ENCODE assay signal across 11 cellular contexts in genomic region chr20:57749131-57749690, GRCh38. TPM values are rescaled to one million over a fixed set of nuclear protein-coding genes. Genes with fewer than 3 reads are reported as not detected.
DNase-seq lines count a peak whose midpoint lies in the region; ATAC-seq, FAIRE-seq and TF ChIP-seq lines count a peak whose summit lies in the region.
"Had no signal": no experiment of that assay in that cellular context is flagged by ENCODE, and none has a peak within 500 bp of the region (broad histone marks: within the 10 kb centered on the region; RNA-seq: fewer than 3 reads in every experiment).

No MANE protein-coding gene starts in this region.

- peaks cover 13% of the 10 kb centered on the region for H3K4me1 Mint-ChIP-seq in activated T-cell treated with anti-CD3 and anti-CD28 coated beads, Interleukin-2, amount 50 U/mL, for 4 hours (ENCODE audit: low read depth)
- H3K4me1 Mint-ChIP-seq in memory B cell, result peaks cover 8% of the 10 kb centered on the region

- TF ChIP-seq CTCF in breast epithelium (IDR thresholded peaks at IDR 0.05) (no peak), transverse colon (IDR thresholded peaks at IDR 0.05) (no peak)

- no peak for DNase-seq in activated T-cell treated with anti-CD3 and anti-CD28 coated beads, Interleukin-2, amount 50 U/mL, for 4 hours
- DNase-seq in activated T-cell treated with anti-CD3 and anti-CD28 coated beads, Interleukin-2, amount 50 U/mL, for 48 hours, result no peak
- DNase-seq in breast epithelium (ENCODE audit: low spot score in 2 of 2) (no peak), memory B cell (ENCODE audit: low spot score in 2 of 2) (no peak), transverse colon (no peak), glomerular visceral epithelial cell (ENCODE audit: extremely low spot score) (no peak), HTR-8/SVneo (ENCODE audit: insufficient read length, low spot score) (no peak)

- no peak for TF ChIP-seq EP300 in transverse colon (IDR thresholded peaks at IDR 0.05; ENCODE audit: low read depth)

- peak overlapping the region; percentile 70 for H3K4me3 Mint-ChIP-seq in activated T-cell treated with anti-CD3 and anti-CD28 coated beads, Interleukin-2, amount 50 U/mL, for 4 hours
- peak overlapping the region; percentile 80 for H3K4me3 Mint-ChIP-seq in memory B cell

- H3K27ac ChIP-seq in breast epithelium, result peak overlapping the region; percentile 48 to 56
- peak overlapping the region; percentile 60 to 72 (median 68) for H3K27ac ChIP-seq in transverse colon

- no peak for FAIRE-seq in HTR-8/SVneo (lab: Jason Lieb, UNC)

- ATAC-seq in activated T-cell treated with anti-CD3 and anti-CD28 coated beads, Interleukin-2, amount 50 U/mL, for 4 hours, result peak; percentile 22 to 49
- ATAC-seq in memory B cell (ENCODE audit: low read depth), result peak; percentile 36
- ATAC-seq in GM18519 (IDR thresholded peaks at IDR 0.05; ENCODE audit: low FRiP score, unreplicated experiment), result no peak

- H3K27ac Mint-ChIP-seq in memory B cell, result no peak overlapping the region

- 25 to 30% methylated on average over 4 to 13 of the region's 13 CpGs for WGBS in transverse colon (ENCODE audit: low coverage in 1 of 2), 2 donors

- H3K9me3 Mint-ChIP-seq in activated T-cell treated with anti-CD3 and anti-CD28 coated beads, Interleukin-2, amount 50 U/mL, for 4 hours, result no peaks in the 10 kb centered on the region
- H3K9me3 Mint-ChIP-seq in memory B cell, result no peaks in the 10 kb centered on the region
- H3K9me3 Mint-ChIP-seq: activated naive CD4-positive, alpha-beta T cell treated with anti-CD3 and anti-CD28 coated beads, Interleukin-2, amount 50 U/mL, for 72 hours; mesothelial cell of epicardium had no signal

- H3K36me3 Mint-ChIP-seq in activated T-cell treated with anti-CD3 and anti-CD28 coated beads, Interleukin-2, amount 50 U/mL, for 4 hours (ENCODE audit: insufficient read depth), result no peaks in the 10 kb centered on the region
- H3K36me3 Mint-ChIP-seq in memory B cell, result no peaks in the 10 kb centered on the region
- H3K36me3 Mint-ChIP-seq: activated naive CD4-positive, alpha-beta T cell treated with anti-CD3 and anti-CD28 coated beads, Interleukin-2, amount 50 U/mL, for 72 hours; mesothelial cell of epicardium had no signal

- in situ Hi-C loops in transverse colon (cut with MboI; ENCODE audit: low pct_ligation_motif_present in 1 of 4, low pct_unique_long_range_greater_than_20kb in 1 of 4, low sequenced_read_pairs in 3 of 4), result no loop called here

- H3K9me3 ChIP-seq in breast epithelium (no peaks in the 10 kb centered on the region), transverse colon (no peaks in the 10 kb centered on the region)
- H3K9me3 ChIP-seq: HAP-1 had no signal

- H3K4me3 ChIP-seq in breast epithelium, result peak overlapping the region; percentile 30 to 59 (median 47)
- peak overlapping the region in 2 of 4 donors; percentile 26 to 45 for H3K4me3 ChIP-seq in transverse colon
- H3K4me3 ChIP-seq: HAP-1 had no signal

- H3K27me3 ChIP-seq in breast epithelium, result no peaks in the 10 kb centered on the region
- no peaks in the 10 kb centered on the region for H3K27me3 ChIP-seq in transverse colon

- H3K27me3 Mint-ChIP-seq in activated T-cell treated with anti-CD3 and anti-CD28 coated beads, Interleukin-2, amount 50 U/mL, for 4 hours (ENCODE audit: low read depth), result peaks cover 17% of the 10 kb centered on the region
- H3K27me3 Mint-ChIP-seq in memory B cell, result peaks cover 17% of the 10 kb centered on the region

- H3K4me1 ChIP-seq in breast epithelium (peaks cover 0 to 9% of the 10 kb centered on the region in 2 donors), transverse colon (peaks cover 9 to 19% (median 19%) of the 10 kb centered on the region in 4 donors)
- H3K4me1 ChIP-seq: HAP-1 had no signal

- H3K36me3 ChIP-seq in breast epithelium (no peaks in the 10 kb centered on the region), transverse colon (no peaks in the 10 kb centered on the region)
- H3K36me3 ChIP-seq: HAP-1 had no signal

- no peak for TF ChIP-seq POLR2A in breast epithelium (IDR thresholded peaks at IDR 0.05)
- no peak for TF ChIP-seq POLR2A in transverse colon (IDR thresholded peaks at IDR 0.05)

- intact Hi-C loops in breast epithelium (cut with DNase I; ENCODE audit: low total_unique reads) (no loop called here), transverse colon (cut with DNase I; ENCODE audit: low total_unique reads) (no loop called here)

RNA-seq across cellular contexts. Expression of gene PMEPA1, which starts 39.4 kb away (rescaled TPM):
- total RNA-seq in activated T-cell treated with anti-CD3 and anti-CD28 coated beads, Interleukin-2, amount 50 U/mL, for 4 hours, result 1 to 10 TPM; 4.3 to 7.4 (median 5.6) TPM
- total RNA-seq in breast epithelium (10 to 100 TPM in 2 of 3 donors, 1 to 10 TPM in 1; 9.2 to 13.2 (median 13.1) TPM), transverse colon (10 to 100 TPM in 2 of 4 donors, 1 to 10 TPM in 2; 6.4 to 10.8 (median 8.4) TPM)
